In the genomic region with DNA sequence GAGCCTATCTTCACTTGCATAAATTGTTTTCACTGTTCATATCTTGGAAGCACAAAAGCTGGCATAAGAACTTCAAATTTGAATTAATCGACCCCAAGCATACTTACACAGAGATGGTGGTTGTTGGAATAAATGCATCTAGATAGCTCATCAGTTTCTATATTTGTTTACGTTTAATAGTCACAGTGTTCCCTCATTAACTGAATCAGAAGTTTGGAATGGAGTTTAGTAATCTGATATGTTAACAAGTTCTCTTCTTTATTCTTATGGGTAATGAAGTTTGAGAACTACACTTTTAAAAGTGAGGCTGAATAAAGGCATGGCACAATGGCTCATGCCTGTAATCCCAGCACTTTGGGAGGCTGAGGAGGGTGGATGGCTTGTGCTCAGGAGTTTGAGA, we compare ENCODE assay signal across 28 cellular contexts.
"Had no signal": no experiment of that assay in that cellular context is flagged by ENCODE, and none has a peak within 500 bp of the region (broad histone marks: within the 10 kb centered on the region; RNA-seq: fewer than 3 reads in every experiment).

No MANE protein-coding gene starts in this region.

- H3K36me3 ChIP-seq: esophagus muscularis mucosa, heart right ventricle, lower lobe of right lung, neutrophil, suprapubic skin, transverse colon, upper lobe of right lung, uterus had no signal

- H3K4me1 Mint-ChIP-seq: immature natural killer cell; natural killer cell; neural crest cell; stimulated activated naive CD8-positive, alpha-beta T cell treated with anti-CD3 and anti-CD28 coated beads, Interleukin-15, amount 100 ng/mL, for 72 hours had no signal

- DNase-seq: effector CD8-positive, alpha-beta T cell; endodermal cell; foreskin melanocyte; glutamatergic neuron; heart right ventricle; hypothalamus; immature natural killer cell; left ventricle myocardium superior; lower lobe of right lung; natural killer cell; stimulated activated CD4-positive, alpha-beta T cell treated with anti-CD3 and anti-CD28 coated beads, Interleukin-12 subunit alpha, Interleukin-12 subunit beta, amount 100 ng/mL, for 4 hours; stimulated activated CD4-positive, alpha-beta T cell treated with anti-CD3 and anti-CD28 coated beads, Interleukin-1b, Interleukin-23, amount 100 ng/mL, for 48 hours; stimulated activated CD4-positive, alpha-beta T cell treated with anti-CD3 and anti-CD28 coated beads, Interleukin-4, amount 100 ng/mL, for 1 hour; stimulated activated CD8-positive, alpha-beta memory T cell treated with anti-CD3 and anti-CD28 coated beads, Interleukin-4, amount 100 ng/mL, for 48 hours; stimulated activated naive CD4-positive, alpha-beta T cell; stimulated activated naive CD8-positive, alpha-beta T cell treated with anti-CD3 and anti-CD28 coated beads, Interleukin-15, amount 100 ng/mL, for 72 hours; transverse colon; upper lobe of right lung; uterus had no signal

- H3K4me3 Mint-ChIP-seq: dendritic cell treated with granulocyte-macrophage colony-stimulating factor and Interleukin-4, amounts not matched to agents 40 ng/mL and 50 ng/mL, for 4 days; endodermal cell; immature natural killer cell; natural killer cell; neural crest cell; stimulated activated naive CD8-positive, alpha-beta T cell treated with anti-CD3 and anti-CD28 coated beads, Interleukin-15, amount 100 ng/mL, for 72 hours had no signal

- H3K9me3 ChIP-seq: lower lobe of right lung, neutrophil, suprapubic skin, upper lobe of right lung, uterus had no signal

- H3K4me3 ChIP-seq: esophagus muscularis mucosa, heart right ventricle, lower lobe of right lung, smooth muscle cell, suprapubic skin, transverse colon, upper lobe of right lung, uterus had no signal

- H3K27me3 Mint-ChIP-seq: dendritic cell treated with granulocyte-macrophage colony-stimulating factor and Interleukin-4, amounts not matched to agents 40 ng/mL and 50 ng/mL, for 4 days; progenitor cell of endocrine pancreas; stimulated activated naive CD8-positive, alpha-beta T cell treated with anti-CD3 and anti-CD28 coated beads, Interleukin-15, amount 100 ng/mL, for 72 hours had no signal

- H3K4me2 ChIP-seq: smooth muscle cell had no signal

- H3K9ac ChIP-seq: parathyroid adenoma had no signal

- H3K79me2 ChIP-seq: parathyroid adenoma had no signal

- H3K9me3 Mint-ChIP-seq: neural crest cell had no signal

- H3K27me3 ChIP-seq: esophagus muscularis mucosa, heart right ventricle, neutrophil, suprapubic skin, transverse colon, upper lobe of right lung, uterus had no signal

- H3K27ac Mint-ChIP-seq: dendritic cell treated with granulocyte-macrophage colony-stimulating factor and Interleukin-4, amounts not matched to agents 40 ng/mL and 50 ng/mL, for 4 days; endodermal cell; immature natural killer cell; natural killer cell; progenitor cell of endocrine pancreas; stimulated activated naive CD8-positive, alpha-beta T cell treated with anti-CD3 and anti-CD28 coated beads, Interleukin-15, amount 100 ng/mL, for 72 hours had no signal

- H3K4me1 ChIP-seq: esophagus muscularis mucosa, heart right ventricle, lower lobe of right lung, parathyroid adenoma, suprapubic skin, transverse colon, upper lobe of right lung, uterus had no signal

- H2AFZ ChIP-seq: parathyroid adenoma had no signal

- ATAC-seq: heart right ventricle; left ventricle myocardium superior; lower lobe of right lung; natural killer cell; sciatic nerve; stimulated activated naive CD8-positive, alpha-beta T cell treated with anti-CD3 and anti-CD28 coated beads, Interleukin-15, amount 100 ng/mL, for 72 hours; upper lobe of right lung had no signal

- H3K27ac ChIP-seq: esophagus muscularis mucosa, heart right ventricle, lower lobe of right lung, neutrophil, parathyroid adenoma, suprapubic skin, transverse colon, upper lobe of right lung, uterus had no signal

- H3K36me3 Mint-ChIP-seq: natural killer cell had no signal
